Comparison of ENCODE assay signal across 11 cellular contexts in genomic region chr10:117166420-117167345, GRCh38. TPM values are rescaled to one million over a fixed set of nuclear protein-coding genes. Genes with fewer than 3 reads are reported as not detected.
A peak's percentile ranks its signal among the peaks of the same experiment; 100 is the strongest.
DNase-seq lines count a peak whose midpoint lies in the region; ATAC-seq, FAIRE-seq and TF ChIP-seq lines count a peak whose summit lies in the region.
"Had no signal": no experiment of that assay in that cellular context is flagged by ENCODE, and none has a peak within 500 bp of the region (broad histone marks: within the 10 kb centered on the region; RNA-seq: fewer than 3 reads in every experiment).

No MANE protein-coding gene starts in this region.

- ATAC-seq in A549 (no peak), HG03139 (IDR thresholded peaks at IDR 0.05; ENCODE audit: unreplicated experiment) (no peak)
- peak in 1 of 2 donors; percentile 19 for ATAC-seq in CD4-positive, CD25-positive, alpha-beta regulatory T cell (ENCODE audit: low read depth in 2 of 2)

- H3K27me3 Mint-ChIP-seq in CD4-positive, CD25-positive, alpha-beta regulatory T cell: peaks cover 87% of the 10 kb centered on the region

- CTCF ChIA-PET in A549 (lab: Yijun Ruan, JAX): interaction anchor here (0.6 to 19.7 kb wide), 68 partner anchors 9 to 1498 kb away, joined by 3 to 1061 read pairs (median 4); partner anchors contain the start of genes ENO4 and VAX1

- H3K9ac ChIP-seq in iPS-15b (ENCODE audit: low read depth, low read length): no peak overlapping the region

- H3K36me3 ChIP-seq in CD4-positive, CD25-positive, alpha-beta regulatory T cell (ENCODE audit: control insufficient read depth, insufficient read depth, low read length): no peaks in the 10 kb centered on the region
- no peaks in the 10 kb centered on the region for H3K36me3 ChIP-seq in iPS-15b (ENCODE audit: control insufficient read depth, insufficient read depth, low read length)

- peaks cover 8 to 50% (median 19%) of the 10 kb centered on the region in 4 donors for H3K4me1 Mint-ChIP-seq in CD4-positive, CD25-positive, alpha-beta regulatory T cell

- TF ChIP-seq POLR2A in A549 (IDR thresholded peaks at IDR 0.05; ENCODE audit: low read length): no peak

- H3K4me3 ChIP-seq in A549 (peak overlapping the region; percentile 42; the same call in 2 of the 3 replicates), iPS-15b (ENCODE audit: low read depth, low read length) (peak overlapping the region; percentile 45)
- H3K4me3 ChIP-seq in CD4-positive, CD25-positive, alpha-beta regulatory T cell (ENCODE audit: low read depth, low read length): no peak overlapping the region

- H3K9me3 ChIP-seq in A549 (no peaks in the 10 kb centered on the region), iPS-15b (ENCODE audit: control insufficient read depth, insufficient read depth, low read length) (no peaks in the 10 kb centered on the region)
- no peaks in the 10 kb centered on the region for H3K9me3 ChIP-seq in CD4-positive, CD25-positive, alpha-beta regulatory T cell (ENCODE audit: control insufficient read depth in 2 of 2, low read length in 2 of 2)

- peaks cover 47% of the 10 kb centered on the region for H3K27me3 ChIP-seq in CD4-positive, CD25-positive, alpha-beta regulatory T cell (ENCODE audit: control insufficient read depth, insufficient read depth, low read length)
- peaks cover 96% of the 10 kb centered on the region for H3K27me3 ChIP-seq in iPS-15b (ENCODE audit: control insufficient read depth, insufficient read depth, low read length)

- H3K27ac Mint-ChIP-seq in CD4-positive, CD25-positive, alpha-beta regulatory T cell: no peak overlapping the region
- H3K27ac Mint-ChIP-seq: HFFc6 had no signal

- no peak for TF ChIP-seq RAD21 in A549 (conservative IDR thresholded peaks at IDR 0.05 in 1 of 2, IDR thresholded peaks at IDR 0.05 in 1 of 2)

- H3K4me3 Mint-ChIP-seq in CD4-positive, CD25-positive, alpha-beta regulatory T cell: peak overlapping the region; percentile 44 to 54 (median 48)
- H3K4me3 Mint-ChIP-seq: HFFc6 had no signal

- no peak for FAIRE-seq in A549 (lab: Jason Lieb, UNC)

- no peak for TF ChIP-seq CTCF in A549 (IDR thresholded peaks at IDR 0.05)

- H3K36me3 Mint-ChIP-seq in CD4-positive, CD25-positive, alpha-beta regulatory T cell: no peaks in the 10 kb centered on the region

- H3K4me2 ChIP-seq in A549: peak overlapping the region; percentile 93

- POLR2A ChIA-PET in A549 (lab: Yijun Ruan, JAX): interaction anchor here (1.0 to 1.7 kb wide), 3 partner anchors 8 to 370 kb away, joined by 3 to 6 read pairs (median 3); no protein-coding TSS in a partner anchor

- WGBS in A549 (ENCODE audit: missing lambda C conversion rate): 77% methylated on average over 38 of the region's 41 CpGs

- H3K4me1 ChIP-seq in A549: peaks cover 8% of the 10 kb centered on the region; the same call in 2 of the 3 replicates
- peaks cover 22% of the 10 kb centered on the region for H3K4me1 ChIP-seq in CD4-positive, CD25-positive, alpha-beta regulatory T cell (ENCODE audit: control insufficient read depth, insufficient read depth, low read length, poor library complexity, severe bottlenecking)
- H3K4me1 ChIP-seq in iPS-15b (ENCODE audit: control insufficient read depth, insufficient read depth, low read length): peaks cover 6% of the 10 kb centered on the region

- DNase-seq in A549 (ENCODE audit: low read depth in 1 of 2, low spot score in 1 of 2) (no peak), SW480 (ENCODE audit: low spot score) (peak; percentile 56), SIG-M5 (lab: John Stamatoyannopoulos, UW) (no peak)
- DNase-seq in CD4-positive, CD25-positive, alpha-beta regulatory T cell: no peak
- no peak for DNase-seq in stimulated activated CD8-positive, alpha-beta memory T cell treated with anti-CD3 and anti-CD28 coated beads, Interleukin-4, amount 100 ng/mL, for 48 hours
- no peak for DNase-seq in stimulated activated naive CD4-positive, alpha-beta T cell treated with Interleukin-2 at 50 U/mL for 16 hours (lab: John Stamatoyannopoulos, UW)
- DNase-seq: NK-92 treated with Interleukin-12 subunit alpha and Interleukin-12 subunit beta, amount 100 ng/mL, for 24 hours had no signal

- H3K9me3 Mint-ChIP-seq in CD4-positive, CD25-positive, alpha-beta regulatory T cell: peaks cover 0 to 5% (median 0%) of the 10 kb centered on the region in 7 donors
- H3K9me3 Mint-ChIP-seq: HFFc6 had no signal

- peak overlapping the region; percentile 41 to 63; a peak in 3 of 6 replicates for H3K27ac ChIP-seq in A549
- H3K27ac ChIP-seq in CD4-positive, CD25-positive, alpha-beta regulatory T cell (ENCODE audit: insufficient read depth, low read length, poor library complexity, severe bottlenecking): no peak overlapping the region

- no peak for TF ChIP-seq EP300 in A549 (IDR thresholded peaks at IDR 0.05)

TF ChIP-seq in A549, 52 proteins besides CTCF, POLR2A, EP300 and RAD21:
- TF ChIP-seq MYC (IDR thresholded peaks at IDR 0.05; ENCODE audit: borderline replicate concordance, low read length) (no peak), ZFP36 (IDR thresholded peaks at IDR 0.05; ENCODE audit: borderline replicate concordance, partially characterized antibody) (peak; percentile 11), USF2 (IDR thresholded peaks at IDR 0.05) (no peak)

RNA-seq across cellular contexts. Expression of gene VAX1, which starts 28.6 kb away (rescaled TPM):
- polyA plus RNA-seq in A549 (2011; rRNA removed) (0.60 and 0.70 TPM in 2 replicates), A549 (2017; fragmentation: RNase III; extraction: RNeasy Plus Mini Kit Qiagen cat#74134 plus additional on column Dnase treatment) (0.54 to 0.71 TPM (median 0.68 TPM) in 3 replicates)
- 0.73 and 1.0 TPM in 2 replicates for polyA plus RNA-seq in A549 (2012; cell fraction: cytosol; rRNA removed)
- 1.3 and 1.5 TPM in 2 replicates for polyA plus RNA-seq in A549 (2012; cell fraction: nucleus; rRNA removed)
- polyA minus RNA-seq in A549 (2011; rRNA and poly(A)+ RNA removed): 0.33 and 0.44 TPM in 2 replicates
- not detected for total RNA-seq in CD4-positive, CD25-positive, alpha-beta regulatory T cell
- polyA plus RNA-seq in CD4-positive, CD25-positive, alpha-beta regulatory T cell: not detected
- total RNA-seq: HFFc6, mesenteric fat pad had no signal

RNA-seq across cellular contexts. Expression of gene KCNK18, which starts 30.6 kb away (rescaled TPM):
- polyA plus RNA-seq in A549 (2011; rRNA removed) (not detected in 2 replicates), A549 (2017; fragmentation: RNase III; extraction: RNeasy Plus Mini Kit Qiagen cat#74134 plus additional on column Dnase treatment) (not detected in 3 replicates)
- polyA plus RNA-seq in A549 (2012; cell fraction: cytosol; rRNA removed): not detected in 2 replicates
- not detected in 2 replicates for polyA plus RNA-seq in A549 (2012; cell fraction: nucleus; rRNA removed)
- polyA minus RNA-seq in A549 (2011; rRNA and poly(A)+ RNA removed): not detected in 2 replicates
- not detected for total RNA-seq in CD4-positive, CD25-positive, alpha-beta regulatory T cell
- polyA plus RNA-seq in CD4-positive, CD25-positive, alpha-beta regulatory T cell: not detected
- total RNA-seq: HFFc6, mesenteric fat pad had no signal
